10 cellular contexts compared by ENCODE assay signal in genomic region chr2:1625281-1626001, GRCh38.
A peak's percentile ranks its signal among the peaks of the same experiment; 100 is the strongest.
DNase-seq lines count a peak whose midpoint lies in the region; ATAC-seq, FAIRE-seq and TF ChIP-seq lines count a peak whose summit lies in the region.
"Had no signal": no experiment of that assay in that cellular context is flagged by ENCODE, and none has a peak within 500 bp of the region (broad histone marks: within the 10 kb centered on the region; RNA-seq: fewer than 3 reads in every experiment).

No MANE protein-coding gene starts in this region.

- H3K4me1 ChIP-seq in right atrium auricular region (peaks cover 0 to 14% of the 10 kb centered on the region in 2 donors), HepG2 (ENCODE audit: insufficient read depth, low read length) (no peaks in the 10 kb centered on the region)

- TF ChIP-seq EP300 in HepG2 (IDR thresholded peaks at IDR 0.05; ENCODE audit: low read depth in 2 of 2, low read length in 2 of 2) (no peak), HepG2 (CRISPR knock-in tag; IDR thresholded peaks at IDR 0.05; ENCODE audit: borderline replicate concordance) (no peak)

- TF ChIP-seq CTCF in right atrium auricular region (IDR thresholded peaks at IDR 0.05) (no peak), coronary artery (IDR thresholded peaks at IDR 0.05) (no peak), HepG2 (CRISPR knock-in tag; IDR thresholded peaks at IDR 0.05) (no peak)

- DNase-seq in Right ventricle myocardium inferior (ENCODE audit: missing footprints) (no peak), right atrium auricular region (ENCODE audit: low spot score) (no peak), coronary artery (ENCODE audit: low spot score) (peak; percentile 71), HepG2 (ENCODE audit: low spot score) (no peak), globus pallidus (ENCODE audit: low spot score) (no peak), NCI-H446 treated with DMSO at 0.1 percent for 48 hours (lab: John Stamatoyannopoulos, UW) (no peak), GF-D8 (lab: John Stamatoyannopoulos, UW) (no peak)
- DNase-seq: AML-193, NCI-H526 treated with DMSO at 0.1 percent for 48 hours had no signal

- no peak for FAIRE-seq in HepG2 (lab: Jason Lieb, UNC)

- no peak for TF ChIP-seq RAD21 in HepG2 (CRISPR knock-in tag; IDR thresholded peaks at IDR 0.05)

- H2AFZ ChIP-seq in HepG2 (ENCODE audit: low read length), result no peak overlapping the region

- TF ChIP-seq POLR2A in HepG2 (IDR thresholded peaks at IDR 0.05; ENCODE audit: insufficient read depth in 1 of 2, low read depth in 2 of 2, low read length in 2 of 2), result no peak

- H3K4me3 ChIP-seq in right atrium auricular region (no peak overlapping the region), coronary artery (no peak overlapping the region), HepG2 (replicated peaks in 1 of 3; ENCODE audit: insufficient read depth in 1 of 3, low read depth in 2 of 3, low read length in 3 of 3) (no peak overlapping the region)

- H3K9me3 ChIP-seq in right atrium auricular region (no peaks in the 10 kb centered on the region), HepG2 (ENCODE audit: low read length) (no peaks in the 10 kb centered on the region)

- in situ Hi-C loops in HepG2 (cut with HindIII; ENCODE audit: extremely low pct_ligation_motif_present, low pct_unique_long_range_greater_than_20kb), result no loop called here

- H3K36me3 ChIP-seq in right atrium auricular region (no peaks in the 10 kb centered on the region), HepG2 (replicated peaks in 1 of 2; ENCODE audit: control insufficient read depth in 1 of 2, insufficient read depth in 2 of 2, low read length in 2 of 2) (no peaks in the 10 kb centered on the region)

- CTCF ChIA-PET in HepG2 (lab: Yijun Ruan, JAX; ENCODE audit: low intra/inter-chr PET ratio, low total read pairs), result no interaction called here

- H3K27me3 ChIP-seq in right atrium auricular region (no peaks in the 10 kb centered on the region), HepG2 (ENCODE audit: control insufficient read depth in 1 of 2, insufficient read depth in 2 of 2, low read length in 2 of 2) (peaks cover 8 to 23% of the 10 kb centered on the region in 2 experiments; a peak in 4 of 5 replicates)

- ATAC-seq in Right ventricle myocardium inferior, result peak; percentile 43
- ATAC-seq in HepG2, result no peak; the same call in 2 of the 3 replicates
- no peak for ATAC-seq in GM19452 (IDR thresholded peaks at IDR 0.05; ENCODE audit: unreplicated experiment)

- POLR2A ChIA-PET in HepG2 (lab: Yijun Ruan, JAX), result no interaction called here

- BruUV-seq in HepG2 (replicated peaks; lab: Mats Ljungman, UMichigan), result no TSS peak

- H4K20me1 ChIP-seq in HepG2 (ENCODE audit: insufficient read depth, low read length), result no peaks in the 10 kb centered on the region

- intact Hi-C loops in Right ventricle myocardium inferior (cut with DNase I), result no loop called here
- intact Hi-C loops in HepG2 (cut with micrococcal nuclease; ENCODE audit: unreplicated experiment), result no loop called here

- H3K9ac ChIP-seq in HepG2 (ENCODE audit: insufficient read depth, low read depth, low read length), result no peak overlapping the region

- H3K27ac ChIP-seq in right atrium auricular region (no peak overlapping the region), coronary artery (no peak overlapping the region), HepG2 (ENCODE audit: extremely low read length, insufficient read depth, low read length) (no peak overlapping the region)

- H3K4me2 ChIP-seq in HepG2 (ENCODE audit: low read depth, low read length), result no peak overlapping the region

- H3K79me2 ChIP-seq in HepG2 (ENCODE audit: insufficient read depth, low read length), result no peaks in the 10 kb centered on the region

- 15% methylated on average over 20 of the region's 20 CpGs for WGBS in HepG2 (ENCODE audit: low lambda C conversion rate)

TF ChIP-seq in HepG2, 621 proteins besides CTCF, POLR2A, EP300 and RAD21:
- TF ChIP-seq HNRNPLL (IDR thresholded peaks at IDR 0.05; ENCODE audit: low read depth, low read length, poor library complexity, severe bottlenecking) (peak; percentile 22), MTERF4 (CRISPR knock-in tag; IDR thresholded peaks at IDR 0.05) (no peak), AHDC1 (CRISPR knock-in tag; IDR thresholded peaks at IDR 0.05; ENCODE audit: borderline replicate concordance) (no peak), FOSL2 (CRISPR knock-in tag; IDR thresholded peaks at IDR 0.05) (0 out of 2 replicates have a peak, but pooled peaks have one; percentile 15)
